ENCODE assay signal across 16 cellular contexts in the genomic region with DNA sequence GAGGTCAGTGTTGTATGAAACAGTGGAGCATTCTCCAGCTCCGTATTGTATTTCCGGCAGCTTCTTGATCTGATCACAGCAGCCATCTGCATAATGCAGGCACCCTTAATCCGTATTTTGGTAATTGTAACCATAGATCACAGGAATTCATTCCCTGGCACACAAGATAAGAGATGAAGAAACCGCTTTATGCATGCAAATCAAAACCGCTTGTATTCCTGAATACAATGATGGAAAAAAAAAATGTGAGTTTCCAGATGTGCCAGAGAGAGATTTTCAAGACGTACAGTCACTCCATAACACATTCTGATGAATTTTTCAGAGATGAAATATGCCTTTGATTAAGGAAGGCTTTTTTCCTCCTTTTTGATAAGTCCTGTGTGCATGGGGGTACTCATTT.
A peak's percentile ranks its signal among the peaks of the same experiment; 100 is the strongest.
DNase-seq lines count a peak whose midpoint lies in the region; ATAC-seq and TF ChIP-seq lines count a peak whose summit lies in the region.
"Had no signal": no experiment of that assay in that cellular context is flagged by ENCODE, and none has a peak within 500 bp of the region (broad histone marks: within the 10 kb centered on the region; RNA-seq: fewer than 3 reads in every experiment).

No MANE protein-coding gene starts in this region.

- H3K4me3 ChIP-seq in AG10803 (ENCODE audit: low read length), result no peak overlapping the region
- H3K4me3 ChIP-seq: A549, SK-N-MC had no signal

- H3K9me3 Mint-ChIP-seq in nephron, result peaks cover 6% of the 10 kb centered on the region

- peak overlapping the region; percentile 33 to 65 (median 65) for H3K27ac Mint-ChIP-seq in nephron
- H3K27ac Mint-ChIP-seq: CD14-positive monocyte had no signal

- intact Hi-C loops in left colon (cut with DNase I, micrococcal nuclease), result no loop called here

- H3K36me3 Mint-ChIP-seq in nephron (ENCODE audit: low read depth), result no peaks in the 10 kb centered on the region

- H3K4me1 Mint-ChIP-seq in nephron, result peaks cover 26% of the 10 kb centered on the region

- H3K4me3 Mint-ChIP-seq in nephron, result no peak overlapping the region

- H3K27me3 Mint-ChIP-seq in nephron (ENCODE audit: low read depth), result peaks cover 40% of the 10 kb centered on the region

- TF ChIP-seq CTCF in AG10803 (conservative IDR thresholded peaks at IDR 0.05; ENCODE audit: low read length) (no peak), nephron (IDR thresholded peaks at IDR 0.05; ENCODE audit: unreplicated experiment in 3 of 3) (no peak)

- peak; percentile 85 for DNase-seq in AG10803 (ENCODE audit: low read depth)
- DNase-seq in NCI-H69 (lab: John Stamatoyannopoulos, UW), result peak; percentile 8
- peak; percentile 53 for DNase-seq in fibroblast of peridontal ligament (ENCODE audit: extremely low read depth)
- no peak for DNase-seq in left colon
- no peak for DNase-seq in medulla oblongata (ENCODE audit: extremely low spot score)
- no peak for DNase-seq in activated T-cell treated with anti-CD3 and anti-CD28 coated beads, Interleukin-2, amount 50 U/mL, for 1 hour
- no peak for DNase-seq in activated effector memory CD4-positive, alpha-beta T cell treated with Interleukin-2 at 50 U/mL for 16 hours
- DNase-seq: DMS 273 treated with DMSO at 0.1 percent for 48 hours, HCEC 1CT, NCI-H1417 treated with DMSO at 0.1 percent for 48 hours, NCI-H1930, Right ventricle myocardium superior had no signal

- no peak for ATAC-seq in left colon
- ATAC-seq: A549 had no signal

Comparison
In these comparisons a context has a peak if more than half of its experiments do, and no peak if none do; other contexts are left out.
1. DNase-seq: peak in AG10803 (single experiment), NCI-H69 (single experiment) and fibroblast of peridontal ligament (single experiment); none in left colon (0 of 2), medulla oblongata (single experiment), activated T-cell treated with anti-CD3 and anti-CD28 coated beads, Interleukin-2, amount 50 U/mL, for 1 hour (single experiment) and activated effector memory CD4-positive, alpha-beta T cell treated with Interleukin-2 at 50 U/mL for 16 hours (single experiment).